ENCODE assay signal across 9 cellular contexts in genomic region chr2:24075259-24075658, GRCh38. TPM values are rescaled to one million over a fixed set of nuclear protein-coding genes. Genes with fewer than 3 reads are reported as not detected.
DNase-seq lines count a peak whose midpoint lies in the region; ATAC-seq, FAIRE-seq and TF ChIP-seq lines count a peak whose summit lies in the region.
"Had no signal": no experiment of that assay in that cellular context is flagged by ENCODE, and none has a peak within 500 bp of the region (broad histone marks: within the 10 kb centered on the region; RNA-seq: fewer than 3 reads in every experiment).

No MANE protein-coding gene starts in this region.

- H3K4me3 Mint-ChIP-seq in memory B cell: peak overlapping the region; percentile 99

- peaks cover 45% of the 10 kb centered on the region for H3K79me2 ChIP-seq in K562 (ENCODE audit: control insufficient read depth, insufficient read depth, low read length)

- H3K36me3 Mint-ChIP-seq in memory B cell: peaks cover 3% of the 10 kb centered on the region

- no peak for TF ChIP-seq RAD21 in K562 (CRISPR knock-in tag; conservative IDR thresholded peaks at IDR 0.05 in 1 of 2, IDR thresholded peaks at IDR 0.05 in 1 of 2)

- FAIRE-seq in K562 (lab: Jason Lieb, UNC): no peak

- no peak overlapping the region; the same call in 1 of the 2 replicates for H2AFZ ChIP-seq in K562 (ENCODE audit: low read depth, low read length)

- CTCF ChIA-PET in K562 (lab: Yijun Ruan, JAX; ENCODE audit: low intra/inter-chr PET ratio): no interaction called here

- H3K27ac ChIP-seq in cardiac muscle cell (no peak overlapping the region), K562 (ENCODE audit: extremely low read depth, low read depth, low read length) (peak overlapping the region; percentile 75), upper lobe of right lung (peak overlapping the region; percentile 91)

- no peaks in the 10 kb centered on the region for H3K9me3 Mint-ChIP-seq in memory B cell

- intact Hi-C loops in Right ventricle myocardium inferior (cut with DNase I): no loop called here
- intact Hi-C loops in K562 (cut with micrococcal nuclease): no loop called here
- intact Hi-C loops in upper lobe of right lung (cut with DNase I): no loop called here

- H3K27ac Mint-ChIP-seq in memory B cell: peak overlapping the region; percentile 99

- in situ Hi-C loops in K562 (cut with MboI): no loop called here

- TF ChIP-seq EP300 in K562 (IDR thresholded peaks at IDR 0.05; ENCODE audit: low read length): no peak

- H3K4me2 ChIP-seq in K562 (ENCODE audit: insufficient read depth, low read length): peak overlapping the region; percentile 99

- POLR2A ChIA-PET in K562 (lab: Yijun Ruan, JAX): interaction anchor here (1.2 to 1.9 kb wide), 3 partner anchors 8 to 11 kb away, joined by 7 to 16 read pairs (median 11); partner anchors contain the start of gene TP53I3

- no peak for TF ChIP-seq CTCF in cardiac muscle cell (IDR thresholded peaks at IDR 0.05; ENCODE audit: low read depth, low read length)
- no peak for TF ChIP-seq CTCF in K562 (IDR thresholded peaks at IDR 0.05 in 2 of 3, conservative IDR thresholded peaks at IDR 0.05 in 1 of 3; ENCODE audit: insufficient read depth in 2 of 3, low read depth in 1 of 3, low read length in 3 of 3)
- no peak for TF ChIP-seq CTCF in upper lobe of right lung (IDR thresholded peaks at IDR 0.05)

- BruUV-seq in K562 (replicated peaks; lab: Mats Ljungman, UMichigan): no TSS peak

- ATAC-seq in Right ventricle myocardium inferior (no peak), K562 (no peak), memory B cell (ENCODE audit: low read depth) (no peak), upper lobe of right lung (no peak)

- DNase-seq in cardiac muscle cell (ENCODE audit: low read depth in 1 of 2, low spot score in 1 of 2) (no peak), Right ventricle myocardium inferior (ENCODE audit: missing footprints) (no peak), K562 (ENCODE audit: extremely low read depth in 1 of 4, low spot score in 3 of 4) (no peak), memory B cell (ENCODE audit: low spot score in 2 of 2) (no peak), upper lobe of right lung (no peak), GDM1 (lab: John Stamatoyannopoulos, UW) (no peak), NCI-H1417 (lab: John Stamatoyannopoulos, UW) (no peak)
- DNase-seq in activated CD4-positive, alpha-beta T cell treated with anti-CD3 and anti-CD28 coated beads for 1 hour: no peak
- DNase-seq: stimulated activated CD4-positive, alpha-beta T cell treated with anti-CD3 and anti-CD28 coated beads, Interleukin-4, amount 100 ng/mL, for 1 hour had no signal

- H3K4me3 ChIP-seq in cardiac muscle cell (peak overlapping the region; percentile 72), K562 (peak overlapping the region; percentile 58), upper lobe of right lung (peak overlapping the region; percentile 84)

- peaks cover 18% of the 10 kb centered on the region for H3K4me1 Mint-ChIP-seq in memory B cell

- H3K4me1 ChIP-seq in cardiac muscle cell (ENCODE audit: low read depth) (no peaks in the 10 kb centered on the region), K562 (replicated peaks in 1 of 2; ENCODE audit: control insufficient read depth in 2 of 2, insufficient read depth in 2 of 2, low read length in 2 of 2) (peaks cover 9 to 15% of the 10 kb centered on the region in 2 experiments; a peak in 4 of 5 replicates), upper lobe of right lung (peaks cover 18% of the 10 kb centered on the region)

- H3K9me3 ChIP-seq in cardiac muscle cell (ENCODE audit: low read depth) (no peaks in the 10 kb centered on the region), K562 (replicated peaks; ENCODE audit: control insufficient read depth, insufficient read depth, low read depth, low read length) (no peaks in the 10 kb centered on the region), upper lobe of right lung (no peaks in the 10 kb centered on the region)

- peak overlapping the region; percentile 78 to 85 for H3K9ac ChIP-seq in K562 (ENCODE audit: insufficient read depth in 1 of 2, low read depth in 2 of 2, low read length in 2 of 2)

- H4K20me1 ChIP-seq in K562 (replicated peaks; ENCODE audit: control insufficient read depth, insufficient read depth, low read length): no peaks in the 10 kb centered on the region

- no peaks in the 10 kb centered on the region for H3K27me3 ChIP-seq in cardiac muscle cell
- H3K27me3 ChIP-seq in K562 (ENCODE audit: control insufficient read depth in 2 of 2, insufficient read depth in 2 of 2, low read length in 2 of 2): no peaks in the 10 kb centered on the region
- no peaks in the 10 kb centered on the region for H3K27me3 ChIP-seq in upper lobe of right lung

- H3K36me3 ChIP-seq in cardiac muscle cell (peaks cover 14% of the 10 kb centered on the region), K562 (ENCODE audit: control insufficient read depth, insufficient read depth, low read length) (peaks cover 37% of the 10 kb centered on the region), upper lobe of right lung (peaks cover 44% of the 10 kb centered on the region)

- WGBS in K562 (ENCODE audit: insufficient coverage, low coverage, missing lambda C conversion rate): 6% methylated on average over 4 of the region's 5 CpGs

- H3K9me1 ChIP-seq in K562 (ENCODE audit: control insufficient read depth, insufficient read depth, low read length): no peaks in the 10 kb centered on the region

- H3K27me3 Mint-ChIP-seq in memory B cell: no peaks in the 10 kb centered on the region

- TF ChIP-seq POLR2A in K562 (conservative IDR thresholded peaks at IDR 0.05): no peak

RNA-seq across cellular contexts. Expression of gene SF3B6, which starts 0.9 kb away (rescaled TPM):
- 88.5 and 133 TPM in 2 replicates for total RNA-seq in cardiac muscle cell
- 238 and 292 TPM in 2 replicates for polyA plus RNA-seq in cardiac muscle cell
- total RNA-seq in Right ventricle myocardium inferior: 53.7 TPM
- 28.6 and 46.5 TPM in 2 replicates for total RNA-seq in K562 (2011; cell fraction: chromatin; rRNA removed; ENCODE audit: low replicate concordance)
- 30.5 and 30.9 TPM in 2 replicates for total RNA-seq in K562 (2011; cell fraction: nucleolus; rRNA removed)
- 44.7 and 47.3 TPM in 2 replicates for total RNA-seq in K562 (2011; cell fraction: nucleoplasm; rRNA removed)
- 170 and 188 TPM in 2 replicates for total RNA-seq in K562 (2014; rRNA removed)
- total RNA-seq in K562 (2014; rRNA removed; fragmentation: Illumina TruSeq; extraction: Trizol): 290 and 295 TPM in 2 replicates
- 257 and 279 TPM in 2 replicates for total RNA-seq in K562 (2015; rRNA removed; fragmentation: Illumina TruSeq; extraction: Trizol)
- 146 and 167 TPM in 2 replicates for total RNA-seq in K562 (2021)
- polyA plus RNA-seq in K562 (2011; rRNA removed): 341 and 473 TPM in 2 replicates
- 135 and 247 TPM in 2 replicates for polyA plus RNA-seq in K562 (2011; cell fraction: cytosol; rRNA removed)
- 53.9 and 109 TPM in 2 replicates for polyA plus RNA-seq in K562 (2011; cell fraction: nucleus; rRNA removed)
- 183 and 224 TPM in 2 replicates for polyA plus RNA-seq in K562 (2012)
- 255 and 293 TPM in 2 replicates for polyA plus RNA-seq in K562 (2014; fragmentation: Illumina TruSeq; extraction: Trizol)
- polyA plus RNA-seq in K562 (2014; fragmentation: Nextera tagmentation; extraction: Ambion mirVana): 100 to 1,000 TPM; 535 to 591 TPM
- polyA plus RNA-seq in K562 (2014; rRNA removed): 378 and 407 TPM in 2 replicates
- 126 and 127 TPM in 2 replicates for polyA minus RNA-seq in K562 (2011; rRNA and poly(A)+ RNA removed)
- 48.7 and 49.1 TPM in 2 replicates for polyA minus RNA-seq in K562 (2011; cell fraction: cytosol; rRNA and poly(A)+ RNA removed)
- polyA minus RNA-seq in K562 (2011; cell fraction: nucleus; rRNA and poly(A)+ RNA removed): 17.1 and 27.1 TPM in 2 replicates
- total RNA-seq in upper lobe of right lung: 55.2 TPM

RNA-seq across cellular contexts. Expression of gene TP53I3, which starts 9.4 kb away (rescaled TPM):
- total RNA-seq in cardiac muscle cell (25.4 and 55.5 TPM in 2 replicates), Right ventricle myocardium inferior (17.2 TPM), K562 (2014; rRNA removed) (7.8 and 8.1 TPM in 2 replicates), K562 (2014; rRNA removed; fragmentation: Illumina TruSeq; extraction: Trizol) (3.3 and 3.9 TPM in 2 replicates), K562 (2015; rRNA removed; fragmentation: Illumina TruSeq; extraction: Trizol) (5.6 and 6.1 TPM in 2 replicates), K562 (2021) (6.1 and 8.2 TPM in 2 replicates), upper lobe of right lung (44.3 TPM)
- polyA plus RNA-seq in cardiac muscle cell (31.6 and 70.2 TPM in 2 replicates), K562 (2011; rRNA removed) (4.2 and 4.6 TPM in 2 replicates), K562 (2014; fragmentation: Illumina TruSeq; extraction: Trizol) (4.8 and 5.7 TPM in 2 replicates), K562 (2014; fragmentation: Nextera tagmentation; extraction: Ambion mirVana) (1 to 10 TPM in 1 of 2 experiments, under 1 TPM in 1; 0.65 to 1.3 TPM), K562 (2014; rRNA removed) (9.5 and 10.3 TPM in 2 replicates)
- 4.6 and 9.4 TPM in 2 replicates for total RNA-seq in K562 (2011; cell fraction: chromatin; rRNA removed; ENCODE audit: low replicate concordance)
- 10.1 and 11.7 TPM in 2 replicates for total RNA-seq in K562 (2011; cell fraction: nucleolus; rRNA removed)
- total RNA-seq in K562 (2011; cell fraction: nucleoplasm; rRNA removed): 1.7 and 5.0 TPM in 2 replicates
- polyA plus RNA-seq in K562 (2011; cell fraction: cytosol; rRNA removed): 4.6 and 6.8 TPM in 2 replicates
- polyA plus RNA-seq in K562 (2011; cell fraction: nucleus; rRNA removed): 6.4 and 8.1 TPM in 2 replicates
- 6.5 and 13.8 TPM in 2 replicates for polyA plus RNA-seq in K562 (2012)
- 1.3 and 1.8 TPM in 2 replicates for polyA minus RNA-seq in K562 (2011; rRNA and poly(A)+ RNA removed)
- polyA minus RNA-seq in K562 (2011; cell fraction: cytosol; rRNA and poly(A)+ RNA removed): 1.1 and 2.1 TPM in 2 replicates
- polyA minus RNA-seq in K562 (2011; cell fraction: nucleus; rRNA and poly(A)+ RNA removed): 3.4 and 5.4 TPM in 2 replicates

RNA-seq across cellular contexts. Expression of gene FKBP1B, which starts 25.7 kb away (rescaled TPM):
- total RNA-seq in cardiac muscle cell (39.4 and 43.1 TPM in 2 replicates), Right ventricle myocardium inferior (3.1 TPM), K562 (2014; rRNA removed) (1.6 and 2.0 TPM in 2 replicates), K562 (2014; rRNA removed; fragmentation: Illumina TruSeq; extraction: Trizol) (2.4 and 2.8 TPM in 2 replicates), K562 (2015; rRNA removed; fragmentation: Illumina TruSeq; extraction: Trizol) (1.3 and 1.6 TPM in 2 replicates), K562 (2021) (1.6 and 2.4 TPM in 2 replicates), upper lobe of right lung (13.2 TPM)
- polyA plus RNA-seq in cardiac muscle cell (46.3 and 63.6 TPM in 2 replicates), K562 (2011; rRNA removed) (9.4 and 14.1 TPM in 2 replicates), K562 (2014; fragmentation: Illumina TruSeq; extraction: Trizol) (2.8 and 2.9 TPM in 2 replicates), K562 (2014; fragmentation: Nextera tagmentation; extraction: Ambion mirVana) (1 to 10 TPM in 1 of 2 experiments, under 1 TPM in 1; 0.58 to 1.2 TPM), K562 (2014; rRNA removed) (2.3 and 3.7 TPM in 2 replicates)
- 4.5 and 7.5 TPM in 2 replicates for total RNA-seq in K562 (2011; cell fraction: chromatin; rRNA removed; ENCODE audit: low replicate concordance)
- 2.4 and 2.7 TPM in 2 replicates for total RNA-seq in K562 (2011; cell fraction: nucleolus; rRNA removed)
- total RNA-seq in K562 (2011; cell fraction: nucleoplasm; rRNA removed): 3.9 and 7.7 TPM in 2 replicates
- 10.5 and 10.6 TPM in 2 replicates for polyA plus RNA-seq in K562 (2011; cell fraction: cytosol; rRNA removed)
- 10.7 and 14.9 TPM in 2 replicates for polyA plus RNA-seq in K562 (2011; cell fraction: nucleus; rRNA removed)
- polyA plus RNA-seq in K562 (2012): 2.8 and 3.7 TPM in 2 replicates
- polyA minus RNA-seq in K562 (2011; rRNA and poly(A)+ RNA removed): 4.1 and 7.1 TPM in 2 replicates
- polyA minus RNA-seq in K562 (2011; cell fraction: cytosol; rRNA and poly(A)+ RNA removed): 2.2 TPM in 1 of 2 replicates, not detected in the other
- polyA minus RNA-seq in K562 (2011; cell fraction: nucleus; rRNA and poly(A)+ RNA removed): 0.81 and 1.9 TPM in 2 replicates

RNA-seq across cellular contexts. Expression of gene WDCP, which starts 28.1 kb away (rescaled TPM):
- total RNA-seq in cardiac muscle cell (7.7 and 8.1 TPM in 2 replicates), Right ventricle myocardium inferior (8.1 TPM), K562 (2014; rRNA removed) (10.1 and 13.2 TPM in 2 replicates), K562 (2014; rRNA removed; fragmentation: Illumina TruSeq; extraction: Trizol) (21.8 and 23.0 TPM in 2 replicates), K562 (2015; rRNA removed; fragmentation: Illumina TruSeq; extraction: Trizol) (20.0 and 20.8 TPM in 2 replicates), K562 (2021) (30.4 and 31.0 TPM in 2 replicates), upper lobe of right lung (9.3 TPM)
- polyA plus RNA-seq in cardiac muscle cell (6.8 and 8.2 TPM in 2 replicates), K562 (2011; rRNA removed) (36.2 and 41.4 TPM in 2 replicates), K562 (2014; fragmentation: Illumina TruSeq; extraction: Trizol) (18.9 and 24.9 TPM in 2 replicates), K562 (2014; fragmentation: Nextera tagmentation; extraction: Ambion mirVana) (10 to 100 TPM; 11.9 to 25.1 TPM), K562 (2014; rRNA removed) (14.2 and 16.2 TPM in 2 replicates)
- 40.6 and 41.2 TPM in 2 replicates for total RNA-seq in K562 (2011; cell fraction: chromatin; rRNA removed; ENCODE audit: low replicate concordance)
- total RNA-seq in K562 (2011; cell fraction: nucleolus; rRNA removed): 18.8 and 21.0 TPM in 2 replicates
- 22.8 and 23.7 TPM in 2 replicates for total RNA-seq in K562 (2011; cell fraction: nucleoplasm; rRNA removed)
- 18.2 and 21.5 TPM in 2 replicates for polyA plus RNA-seq in K562 (2011; cell fraction: cytosol; rRNA removed)
- 35.7 and 40.6 TPM in 2 replicates for polyA plus RNA-seq in K562 (2011; cell fraction: nucleus; rRNA removed)
- 8.0 and 12.1 TPM in 2 replicates for polyA plus RNA-seq in K562 (2012)
- polyA minus RNA-seq in K562 (2011; rRNA and poly(A)+ RNA removed): 51.8 and 69.9 TPM in 2 replicates
- polyA minus RNA-seq in K562 (2011; cell fraction: cytosol; rRNA and poly(A)+ RNA removed): 7.6 and 12.2 TPM in 2 replicates
- 10.0 and 11.9 TPM in 2 replicates for polyA minus RNA-seq in K562 (2011; cell fraction: nucleus; rRNA and poly(A)+ RNA removed)

RNA-seq across cellular contexts. Expression of gene PFN4, which starts 47.9 kb away (rescaled TPM):
- total RNA-seq in cardiac muscle cell (3.2 TPM in 1 of 2 replicates, not detected in the other), Right ventricle myocardium inferior (0.32 TPM), K562 (2014; rRNA removed) (0.45 and 0.65 TPM in 2 replicates), K562 (2014; rRNA removed; fragmentation: Illumina TruSeq; extraction: Trizol) (0.51 and 0.73 TPM in 2 replicates), K562 (2015; rRNA removed; fragmentation: Illumina TruSeq; extraction: Trizol) (0.41 and 0.54 TPM in 2 replicates), K562 (2021) (0.16 and 0.56 TPM in 2 replicates), upper lobe of right lung (1.5 TPM)
- polyA plus RNA-seq in cardiac muscle cell (0.36 and 1.9 TPM in 2 replicates), K562 (2011; rRNA removed) (0.26 TPM in 1 of 2 replicates, not detected in the other), K562 (2014; fragmentation: Illumina TruSeq; extraction: Trizol) (0.31 TPM in 1 of 2 replicates, not detected in the other), K562 (2014; fragmentation: Nextera tagmentation; extraction: Ambion mirVana) (under 1 TPM; 0.07 to 0.15 TPM), K562 (2014; rRNA removed) (not detected in 2 replicates)
- total RNA-seq in K562 (2011; cell fraction: chromatin; rRNA removed; ENCODE audit: low replicate concordance): 0.39 TPM in 1 of 2 replicates, not detected in the other
- not detected in 2 replicates for total RNA-seq in K562 (2011; cell fraction: nucleolus; rRNA removed)
- not detected in 2 replicates for total RNA-seq in K562 (2011; cell fraction: nucleoplasm; rRNA removed)
- 0.18 TPM in 1 of 2 replicates, not detected in the other for polyA plus RNA-seq in K562 (2011; cell fraction: cytosol; rRNA removed)
- polyA plus RNA-seq in K562 (2011; cell fraction: nucleus; rRNA removed): 0.24 and 0.37 TPM in 2 replicates
- 0.42 and 0.46 TPM in 2 replicates for polyA plus RNA-seq in K562 (2012)
- polyA minus RNA-seq in K562 (2011; rRNA and poly(A)+ RNA removed): not detected in 2 replicates
- not detected in 2 replicates for polyA minus RNA-seq in K562 (2011; cell fraction: cytosol; rRNA and poly(A)+ RNA removed)
- polyA minus RNA-seq in K562 (2011; cell fraction: nucleus; rRNA and poly(A)+ RNA removed): 1.00 and 1.6 TPM in 2 replicates
